ENCODE assay signal across 24 cellular contexts in the genomic region with DNA sequence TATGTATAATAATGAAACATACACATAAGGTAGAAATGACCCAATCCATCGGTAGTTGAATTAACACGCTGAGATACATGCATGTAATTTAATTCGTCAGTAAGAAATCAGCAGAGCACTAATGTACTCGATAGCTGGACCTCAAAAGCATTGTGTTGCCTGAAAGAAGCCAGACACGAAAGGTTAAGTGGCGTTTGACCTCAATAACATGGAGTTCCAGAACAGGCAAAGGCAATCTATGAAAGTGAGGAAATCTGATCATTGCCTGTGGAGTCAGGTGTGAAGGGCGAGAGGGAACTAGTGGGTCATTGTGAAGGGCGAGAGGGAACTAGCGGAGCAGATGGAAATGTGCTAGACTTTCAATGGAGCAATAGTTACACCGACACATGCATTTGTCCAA.
A peak's percentile ranks its signal among the peaks of the same experiment; 100 is the strongest.
DNase-seq lines count a peak whose midpoint lies in the region; ATAC-seq and TF ChIP-seq lines count a peak whose summit lies in the region.
"Had no signal": no experiment of that assay in that cellular context is flagged by ENCODE, and none has a peak within 500 bp of the region (broad histone marks: within the 10 kb centered on the region; RNA-seq: fewer than 3 reads in every experiment).

No MANE protein-coding gene starts in this region.

- H3K27me3 Mint-ChIP-seq in endodermal cell (ENCODE audit: insufficient read depth): peaks cover 13% of the 10 kb centered on the region
- H3K27me3 Mint-ChIP-seq: CD4-positive, alpha-beta T cell had no signal

- H3K9me3 ChIP-seq in endodermal cell (ENCODE audit: control insufficient read depth, low read length): peaks cover 11% of the 10 kb centered on the region
- H3K9me3 ChIP-seq: A549, BE2C, HAP-1 had no signal

- no peak overlapping the region for H3K27ac ChIP-seq in endodermal cell (ENCODE audit: low read depth, low read length)
- H3K27ac ChIP-seq: A549; BLaER1 treated with 17β-estradiol and CSF1 and Interleukin-3, amounts not matched to agents 10 nM and 100 nM had no signal

- H3K36me3 Mint-ChIP-seq in endodermal cell (ENCODE audit: low read depth): no peaks in the 10 kb centered on the region
- H3K36me3 Mint-ChIP-seq: CD14-positive monocyte; CD8-positive, alpha-beta memory T cell had no signal

- no peak for ATAC-seq in left lobe of liver
- ATAC-seq: A549 had no signal

- 89 to 90% methylated on average over 10 of the region's 10 CpGs for WGBS in endodermal cell (ENCODE audit: insufficient coverage in 1 of 2, insufficient read length in 1 of 2), 2 experiments

- H3K9ac ChIP-seq in endodermal cell (ENCODE audit: extremely low read depth, low read length, poor library complexity, severe bottlenecking): no peak overlapping the region
- H3K9ac ChIP-seq: BLaER1 treated with 17β-estradiol and CSF1 and Interleukin-3, amounts not matched to agents 10 nM and 100 nM had no signal

- H3K4me1 Mint-ChIP-seq in endodermal cell: no peaks in the 10 kb centered on the region
- H3K4me1 Mint-ChIP-seq: CD14-positive monocyte; CD8-positive, alpha-beta memory T cell had no signal

- H3K27ac Mint-ChIP-seq in endodermal cell: no peak overlapping the region
- H3K27ac Mint-ChIP-seq: CD14-positive monocyte; CD4-positive, alpha-beta T cell; CD8-positive, alpha-beta memory T cell; HFFc6 had no signal

- no peak for TF ChIP-seq CTCF in endodermal cell (conservative IDR thresholded peaks at IDR 0.05)

- H3K4me3 ChIP-seq in endodermal cell (ENCODE audit: low read length): no peak overlapping the region
- H3K4me3 ChIP-seq: A549; BLaER1 treated with 17β-estradiol and CSF1 and Interleukin-3, amounts not matched to agents 10 nM and 100 nM; HAP-1 had no signal

- peak; percentile 4 for DNase-seq in activated effector memory CD4-positive, alpha-beta T cell treated with anti-CD3 and anti-CD28 coated beads, Interleukin-2, amount 50 U/mL, for 16 hours
- DNase-seq in activated effector memory CD4-positive, alpha-beta T cell treated with Interleukin-2 at 50 U/mL for 16 hours: no peak
- DNase-seq in SK-N-DZ (ENCODE audit: low spot score): peak; percentile 65
- peak; percentile 23 for DNase-seq in endodermal cell
- DNase-seq in left lobe of liver (ENCODE audit: low spot score): peak; percentile 11
- no peak for DNase-seq in glomerular visceral epithelial cell (ENCODE audit: extremely low spot score)
- no peak for DNase-seq in mesenteric fat pad (ENCODE audit: low spot score)
- no peak for DNase-seq in Kasumi-1 (lab: John Stamatoyannopoulos, UW)
- DNase-seq: 8988T; ACHN; AML-193; BE2C; Calu3; CD4-positive, alpha-beta T cell; CD8-positive, alpha-beta memory T cell; DMS53; DMS79 treated with DMSO at 0.1 percent for 48 hours; GF-D8; GOT3; HFFc6 had no signal

- peaks cover 16% of the 10 kb centered on the region for H3K9me3 Mint-ChIP-seq in endodermal cell
- H3K9me3 Mint-ChIP-seq: CD4-positive, alpha-beta T cell had no signal

- no peak overlapping the region for H3K4me3 Mint-ChIP-seq in endodermal cell
- H3K4me3 Mint-ChIP-seq: CD14-positive monocyte; CD4-positive, alpha-beta T cell; CD8-positive, alpha-beta memory T cell; HFFc6 had no signal

- H3K27me3 ChIP-seq in endodermal cell (ENCODE audit: control insufficient read depth, insufficient read depth, low read length, poor library complexity, severe bottlenecking): peaks cover under 1% of the 10 kb centered on the region
- H3K27me3 ChIP-seq: BE2C; BLaER1 treated with 17β-estradiol and CSF1 and Interleukin-3, amounts not matched to agents 10 nM and 100 nM had no signal

- no peaks in the 10 kb centered on the region for H3K36me3 ChIP-seq in endodermal cell (ENCODE audit: control insufficient read depth, insufficient read depth, low read length)
- H3K36me3 ChIP-seq: BE2C; BLaER1 treated with 17β-estradiol and CSF1 and Interleukin-3, amounts not matched to agents 10 nM and 100 nM; HAP-1 had no signal

- H3K4me1 ChIP-seq in endodermal cell (ENCODE audit: control insufficient read depth, insufficient read depth, low read length): no peaks in the 10 kb centered on the region
- H3K4me1 ChIP-seq: A549; BE2C; BLaER1 treated with 17β-estradiol and CSF1 and Interleukin-3, amounts not matched to agents 10 nM and 100 nM; HAP-1 had no signal

Comparison
In these comparisons a context has a peak if more than half of its experiments do, and no peak if none do; other contexts are left out.
1. DNase-seq: peak in activated effector memory CD4-positive, alpha-beta T cell treated with anti-CD3 and anti-CD28 coated beads, Interleukin-2, amount 50 U/mL, for 16 hours (single experiment), SK-N-DZ (single experiment), endodermal cell (single experiment) and left lobe of liver (single experiment); none in activated effector memory CD4-positive, alpha-beta T cell treated with Interleukin-2 at 50 U/mL for 16 hours (single experiment), glomerular visceral epithelial cell (single experiment), mesenteric fat pad (single experiment) and Kasumi-1 (0 of 2).